Comparison of ENCODE assay signal across 18 cellular contexts in the genomic region with DNA sequence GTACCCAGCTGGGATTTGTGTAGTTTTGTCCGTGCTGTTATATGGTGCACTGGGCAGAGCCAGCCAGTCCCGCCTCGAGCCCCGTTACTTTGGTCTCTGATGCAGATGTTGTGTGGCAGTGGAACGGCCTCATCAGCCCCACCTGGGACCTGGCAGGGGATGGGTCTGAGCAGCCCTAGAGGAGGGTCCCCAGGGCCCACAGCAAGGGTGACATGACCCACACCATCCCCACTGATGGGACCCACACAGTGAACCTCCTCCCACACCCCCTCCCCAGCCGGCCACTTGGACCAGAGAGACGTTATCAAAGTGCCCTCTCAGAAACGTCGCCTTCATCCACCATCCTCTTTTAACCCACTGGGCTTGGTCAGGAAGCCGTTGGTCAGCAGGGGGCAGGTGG. TPM values are rescaled to one million over a fixed set of nuclear protein-coding genes. Genes with fewer than 3 reads are reported as not detected.
DNase-seq lines count a peak whose midpoint lies in the region; ATAC-seq and TF ChIP-seq lines count a peak whose summit lies in the region.
"Had no signal": no experiment of that assay in that cellular context is flagged by ENCODE, and none has a peak within 500 bp of the region (broad histone marks: within the 10 kb centered on the region; RNA-seq: fewer than 3 reads in every experiment).

No MANE protein-coding gene starts in this region.

- no peak overlapping the region for H3K4me3 Mint-ChIP-seq in endodermal cell

- no peaks in the 10 kb centered on the region for H3K36me3 Mint-ChIP-seq in endodermal cell (ENCODE audit: low read depth)

- TF ChIP-seq CTCF in heart right ventricle (IDR thresholded peaks at IDR 0.05) (no peak), endodermal cell (conservative IDR thresholded peaks at IDR 0.05) (no peak), osteoblast (IDR thresholded peaks at IDR 0.05; ENCODE audit: extremely low read depth, low read depth, low read length) (no peak), esophagus squamous epithelium (IDR thresholded peaks at IDR 0.05) (no peak)

- H3K9ac ChIP-seq in endodermal cell (ENCODE audit: extremely low read depth, low read length, poor library complexity, severe bottlenecking) = no peak overlapping the region

- H4K20me1 ChIP-seq in osteoblast (ENCODE audit: insufficient read depth, low read length) = no peaks in the 10 kb centered on the region

- no peaks in the 10 kb centered on the region for H3K4me1 Mint-ChIP-seq in endodermal cell

- H3K9me3 ChIP-seq in heart right ventricle = peaks cover 0 to 29% (median 13%) of the 10 kb centered on the region in 11 donors
- peaks cover 22% of the 10 kb centered on the region for H3K9me3 ChIP-seq in endodermal cell (ENCODE audit: control insufficient read depth, low read length)
- H3K9me3 ChIP-seq in osteoblast (ENCODE audit: low read depth, low read length) = no peaks in the 10 kb centered on the region
- peaks cover 0 to 19% (median 5%) of the 10 kb centered on the region in 3 donors for H3K9me3 ChIP-seq in esophagus squamous epithelium
- H3K9me3 ChIP-seq: BE2C had no signal

- H3K4me3 ChIP-seq in heart right ventricle (no peak overlapping the region), endodermal cell (ENCODE audit: low read length) (no peak overlapping the region), osteoblast (ENCODE audit: insufficient read depth, low read length) (no peak overlapping the region), esophagus squamous epithelium (no peak overlapping the region)
- H3K4me3 ChIP-seq: MG63 had no signal

- H3K79me2 ChIP-seq in osteoblast (ENCODE audit: insufficient read depth, low read length) = no peaks in the 10 kb centered on the region

- no peak for ATAC-seq in heart right ventricle
- ATAC-seq in GM18502 (IDR thresholded peaks at IDR 0.05; ENCODE audit: poor library complexity, unreplicated experiment) = no peak
- ATAC-seq: Right ventricle myocardium inferior had no signal

- 80 to 84% methylated on average over 10 of the region's 10 CpGs for WGBS in heart right ventricle, 2 donors
- WGBS in endodermal cell (ENCODE audit: insufficient coverage in 1 of 2, insufficient read length in 1 of 2), 2 experiments = 70 to 88% methylated on average over 3 to 10 of the region's 10 CpGs
- WGBS in esophagus squamous epithelium, 2 donors = 60 to 97% methylated on average over 1 to 9 of the region's 10 CpGs

- H2AFZ ChIP-seq in osteoblast (ENCODE audit: low read length) = no peak overlapping the region

- peaks cover 25% of the 10 kb centered on the region for H3K27me3 Mint-ChIP-seq in endodermal cell (ENCODE audit: insufficient read depth)

- no peaks in the 10 kb centered on the region for H3K4me1 ChIP-seq in heart right ventricle
- no peaks in the 10 kb centered on the region for H3K4me1 ChIP-seq in endodermal cell (ENCODE audit: control insufficient read depth, insufficient read depth, low read length)
- no peaks in the 10 kb centered on the region for H3K4me1 ChIP-seq in osteoblast (ENCODE audit: insufficient read depth, low read length)
- H3K4me1 ChIP-seq in esophagus squamous epithelium = no peaks in the 10 kb centered on the region

- peak; percentile 31 for DNase-seq in cardiac septum (ENCODE audit: low spot score)
- DNase-seq in heart right ventricle = no peak
- DNase-seq in endodermal cell = peak; percentile 21
- peak; percentile 35 for DNase-seq in osteoblast (ENCODE audit: insufficient read length, low spot score, missing footprints)
- DNase-seq in esophagus squamous epithelium (lab: John Stamatoyannopoulos, UW) = no peak
- DNase-seq in NCI-H2196 treated with DMSO at 0.1 percent for 48 hours (lab: John Stamatoyannopoulos, UW; ENCODE audit: unreplicated experiment) = no peak
- DNase-seq: BE2C, EL, GF-D8, MG63, NCI-H1417, NCI-H1694 treated with DMSO at 0.1 percent for 48 hours, NCI-H2081 treated with DMSO at 0.1 percent for 48 hours, NCI-H2171 treated with DMSO at 0.1 percent for 48 hours, NCI-H446 treated with DMSO at 0.1 percent for 48 hours, NCI-H526 treated with DMSO at 0.1 percent for 48 hours had no signal

- peaks cover 10% of the 10 kb centered on the region for H3K9me3 Mint-ChIP-seq in endodermal cell

- H3K27ac Mint-ChIP-seq in endodermal cell = no peak overlapping the region

- H3K4me2 ChIP-seq in osteoblast (ENCODE audit: insufficient read depth, low read length) = no peak overlapping the region

- no peak overlapping the region for H3K27ac ChIP-seq in heart right ventricle
- H3K27ac ChIP-seq in endodermal cell (ENCODE audit: low read depth, low read length) = no peak overlapping the region
- H3K27ac ChIP-seq in osteoblast (ENCODE audit: low read depth, low read length) = no peak overlapping the region
- no peak overlapping the region for H3K27ac ChIP-seq in esophagus squamous epithelium

- H3K36me3 ChIP-seq in heart right ventricle (no peaks in the 10 kb centered on the region), endodermal cell (ENCODE audit: control insufficient read depth, insufficient read depth, low read length) (no peaks in the 10 kb centered on the region), osteoblast (ENCODE audit: insufficient read depth, low read length) (no peaks in the 10 kb centered on the region), esophagus squamous epithelium (no peaks in the 10 kb centered on the region)
- H3K36me3 ChIP-seq: MG63 had no signal

- peaks cover 0 to 29% (median 10%) of the 10 kb centered on the region in 7 donors for H3K27me3 ChIP-seq in heart right ventricle
- no peaks in the 10 kb centered on the region for H3K27me3 ChIP-seq in endodermal cell (ENCODE audit: control insufficient read depth, insufficient read depth, low read length, poor library complexity, severe bottlenecking)
- peaks cover 7% of the 10 kb centered on the region for H3K27me3 ChIP-seq in osteoblast (ENCODE audit: insufficient read depth, low read length)
- H3K27me3 ChIP-seq in esophagus squamous epithelium = peaks cover 0 to 33% (median 0%) of the 10 kb centered on the region in 4 donors
- H3K27me3 ChIP-seq: BE2C had no signal

- intact Hi-C loops in cardiac septum (cut with DNase I) = no loop called here
- intact Hi-C loops in heart right ventricle (cut with DNase I) = no loop called here
- intact Hi-C loops in esophagus squamous epithelium (cut with DNase I) = no loop called here

- TF ChIP-seq POLR2A in esophagus squamous epithelium (IDR thresholded peaks at IDR 0.05) = no peak

RNA-seq across cellular contexts. Expression of a gene that starts 42.0 kb away (rescaled TPM):
- total RNA-seq in cardiac septum (4.9 TPM), heart right ventricle (10 to 100 TPM in 1 of 10 donors, 1 to 10 TPM in 5, under 1 TPM in 4; 0.25 to 11.3 (median 1.6) TPM), endodermal cell (10 to 100 TPM in 1 of 2 donors, 1 to 10 TPM in 1; 2.1 to 10.6 TPM), osteoblast (1.1 and 1.2 TPM in 2 replicates), esophagus squamous epithelium (1 to 10 TPM in 2 of 4 donors, under 1 TPM in 1, not detected in 1; 0.47 to 5.3 (median 1.0) TPM)
- polyA plus RNA-seq in heart right ventricle = 1 to 10 TPM in 1 of 2 donors, under 1 TPM in 1; 0.51 to 1.3 TPM
- polyA plus RNA-seq in endodermal cell (2013, experiment 1 of 2) = 4.2 TPM
- 3.2 TPM for polyA plus RNA-seq in endodermal cell (2013, experiment 2 of 2)

RNA-seq across cellular contexts. Expression of a gene that starts 59.3 kb away (rescaled TPM):
- total RNA-seq in cardiac septum = 2.7 TPM
- total RNA-seq in heart right ventricle = 1 to 10 TPM; 1.5 to 8.5 (median 3.5) TPM
- 1 to 10 TPM; 3.8 to 7.2 TPM for polyA plus RNA-seq in heart right ventricle
- 10 to 100 TPM; 28.8 to 29.4 TPM for total RNA-seq in endodermal cell
- polyA plus RNA-seq in endodermal cell (2013, experiment 1 of 2) = 19.9 TPM
- polyA plus RNA-seq in endodermal cell (2013, experiment 2 of 2) = 16.4 TPM
- 2.9 and 3.2 TPM in 2 replicates for total RNA-seq in osteoblast
- 1 to 10 TPM; 1.6 to 4.6 (median 2.9) TPM for total RNA-seq in esophagus squamous epithelium

Comparison
In these comparisons a context has a peak if more than half of its experiments do, and no peak if none do; other contexts are left out.
1. DNase-seq: peak in cardiac septum (single experiment), endodermal cell (single experiment) and osteoblast (single experiment); none in heart right ventricle (0 of 2), esophagus squamous epithelium (single experiment) and NCI-H2196 treated with DMSO at 0.1 percent for 48 hours (single experiment).